In the genomic region with DNA sequence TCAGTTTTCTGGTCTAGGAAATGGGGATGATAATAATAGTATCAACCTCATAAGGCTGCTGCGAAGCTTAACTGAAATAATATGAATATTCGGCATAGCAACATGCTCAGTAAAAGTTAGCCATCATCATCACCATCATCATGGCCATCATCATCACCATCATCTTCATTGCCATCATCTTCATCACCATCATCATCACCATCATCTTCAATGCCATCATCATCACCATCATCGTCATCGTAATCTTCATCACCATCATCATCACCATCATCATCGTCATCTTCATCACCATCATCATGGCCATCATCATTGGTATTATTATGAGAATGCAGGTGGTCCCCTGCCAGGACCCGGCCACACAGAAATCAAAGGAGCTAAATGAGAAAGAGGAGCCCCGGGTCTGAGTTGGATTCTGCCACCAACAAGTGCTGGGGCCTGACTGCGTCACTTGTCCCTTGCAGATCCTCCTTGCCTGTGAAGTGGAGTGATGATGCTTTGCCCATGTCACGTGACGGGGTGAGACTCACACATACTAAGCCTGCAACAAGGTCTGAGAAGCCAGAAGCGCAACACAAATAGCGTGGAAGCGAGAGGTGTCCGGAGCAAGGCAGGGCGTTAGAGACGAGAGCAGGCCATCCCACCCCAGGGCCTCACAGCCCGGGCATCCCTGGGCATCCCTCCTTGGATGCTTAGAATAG, we compare ENCODE assay signal across 11 cellular contexts. TPM values are rescaled to one million over a fixed set of nuclear protein-coding genes. Genes with fewer than 3 reads are reported as not detected.
DNase-seq lines count a peak whose midpoint lies in the region; ATAC-seq and TF ChIP-seq lines count a peak whose summit lies in the region.
"Had no signal": no experiment of that assay in that cellular context is flagged by ENCODE, and none has a peak within 500 bp of the region (broad histone marks: within the 10 kb centered on the region; RNA-seq: fewer than 3 reads in every experiment).

No MANE protein-coding gene starts in this region.

- no peak overlapping the region for H3K4me3 Mint-ChIP-seq in activated naive CD4-positive, alpha-beta T cell treated with anti-CD3 and anti-CD28 coated beads, Interleukin-2, amount 50 U/mL, for 24 hours
- H3K4me3 Mint-ChIP-seq in glutamatergic neuron (ENCODE audit: unreplicated experiment) = no peak overlapping the region
- H3K4me3 Mint-ChIP-seq: B cell; CD4-positive, alpha-beta memory T cell had no signal

- H3K4me1 Mint-ChIP-seq in activated naive CD4-positive, alpha-beta T cell treated with anti-CD3 and anti-CD28 coated beads, Interleukin-2, amount 50 U/mL, for 24 hours = no peaks in the 10 kb centered on the region
- no peaks in the 10 kb centered on the region for H3K4me1 Mint-ChIP-seq in glutamatergic neuron (ENCODE audit: low read depth, unreplicated experiment)
- H3K4me1 Mint-ChIP-seq: B cell had no signal

- DNase-seq in activated naive CD4-positive, alpha-beta T cell treated with anti-CD3 and anti-CD28 coated beads, Interleukin-2, amount 50 U/mL, for 16 hours = no peak
- DNase-seq in NAMALWA (ENCODE audit: low spot score) (peak; percentile 33), glutamatergic neuron (no peak), NCI-H1105 treated with DMSO at 0.1 percent for 48 hours (lab: John Stamatoyannopoulos, UW) (no peak), NCI-H187 (lab: John Stamatoyannopoulos, UW) (no peak)

- peak overlapping the region; percentile 0 for H3K27ac Mint-ChIP-seq in activated naive CD4-positive, alpha-beta T cell treated with anti-CD3 and anti-CD28 coated beads, Interleukin-2, amount 50 U/mL, for 24 hours
- H3K27ac Mint-ChIP-seq in glutamatergic neuron (ENCODE audit: unreplicated experiment) = peak overlapping the region; percentile 5
- H3K27ac Mint-ChIP-seq: B cell; CD4-positive, alpha-beta memory T cell had no signal

- ATAC-seq in GM19455 (IDR thresholded peaks at IDR 0.05; ENCODE audit: unreplicated experiment) = no peak

- H3K9me3 Mint-ChIP-seq in activated naive CD4-positive, alpha-beta T cell treated with anti-CD3 and anti-CD28 coated beads, Interleukin-2, amount 50 U/mL, for 24 hours = no peaks in the 10 kb centered on the region
- H3K9me3 Mint-ChIP-seq in glutamatergic neuron (ENCODE audit: unreplicated experiment) = peaks cover 6% of the 10 kb centered on the region
- H3K9me3 Mint-ChIP-seq: CD4-positive, alpha-beta memory T cell had no signal

- H3K36me3 Mint-ChIP-seq in activated naive CD4-positive, alpha-beta T cell treated with anti-CD3 and anti-CD28 coated beads, Interleukin-2, amount 50 U/mL, for 24 hours = no peaks in the 10 kb centered on the region
- H3K36me3 Mint-ChIP-seq in glutamatergic neuron (ENCODE audit: unreplicated experiment) = no peaks in the 10 kb centered on the region
- H3K36me3 Mint-ChIP-seq: CD4-positive, alpha-beta memory T cell had no signal

- no peak for TF ChIP-seq CTCF in glutamatergic neuron (IDR thresholded peaks at IDR 0.05; ENCODE audit: partially characterized antibody, unreplicated experiment)

- peaks cover 12% of the 10 kb centered on the region for H3K27me3 Mint-ChIP-seq in activated naive CD4-positive, alpha-beta T cell treated with anti-CD3 and anti-CD28 coated beads, Interleukin-2, amount 50 U/mL, for 24 hours
- peaks cover 6% of the 10 kb centered on the region for H3K27me3 Mint-ChIP-seq in glutamatergic neuron (ENCODE audit: unreplicated experiment)

RNA-seq across cellular contexts. Expression of a gene that starts 46.1 kb away (rescaled TPM):
- total RNA-seq in glutamatergic neuron (ENCODE audit: unreplicated experiment) = 0.20 TPM
- total RNA-seq: B cell; CD4-positive, alpha-beta memory T cell; G401; H1 had no signal
